ENCODE assay signal across 8 cellular contexts in the genomic region with DNA sequence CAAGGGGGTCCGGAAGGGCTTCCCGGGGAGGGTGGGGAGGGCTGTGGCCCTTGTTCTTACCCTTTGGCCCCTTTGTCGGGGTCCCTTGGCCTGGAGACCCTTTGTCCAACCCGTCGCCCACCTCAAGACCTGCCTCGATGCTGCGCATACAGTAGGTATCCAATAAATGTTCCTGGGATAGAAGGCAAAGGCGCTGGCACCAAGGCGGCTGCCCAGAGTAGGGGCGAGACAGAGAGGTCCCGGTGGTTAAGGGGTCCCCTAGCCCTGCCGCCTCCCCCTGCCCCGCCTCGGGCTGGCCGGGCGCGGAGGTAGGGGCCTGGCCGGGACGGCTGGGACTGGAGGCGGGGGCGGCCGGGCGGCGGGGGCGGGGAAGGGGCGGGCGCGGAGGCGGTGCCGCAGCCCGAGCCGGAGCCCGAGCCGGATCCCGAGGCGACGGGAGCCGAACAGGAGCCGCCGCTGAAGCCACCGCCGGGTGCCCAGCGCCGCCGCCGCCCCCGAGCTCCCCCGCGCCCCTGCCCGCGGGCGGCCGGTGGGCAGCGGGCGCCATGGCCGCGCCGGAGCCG. TPM values are rescaled to one million over a fixed set of nuclear protein-coding genes. Genes with fewer than 3 reads are reported as not detected.
DNase-seq lines count a peak whose midpoint lies in the region; ATAC-seq, FAIRE-seq and TF ChIP-seq lines count a peak whose summit lies in the region.

Gene NHERF2, plus strand, starts transcription at position 442 of the 563 bp plus-strand sequence. Its CDS starts 104 bp downstream, at position 546.

- dilution Hi-C loops in endothelial cell of umbilical vein (cut with MboI; ENCODE audit: extremely low pct_ligation_motif_present, low sequenced_read_pairs), result loop anchor here (25.0 kb wide), 1 partner anchor 136 kb away; the partner anchor contains the start of gene TRAF7

- 7 to 13% methylated on average over 25 to 59 of the region's 59 CpGs for WGBS in aorta, 2 donors

- H3K9ac ChIP-seq in SU-DHL-6 (ENCODE audit: low read length) (no peak within 1 kb of the TSS; the same call in 1 of the 2 replicates), endothelial cell of umbilical vein (replicated peaks; ENCODE audit: extremely low read depth, insufficient read depth, low read length) (peak within 1 kb of the TSS; percentile 44)

- H3K79me2 ChIP-seq in SU-DHL-6 (ENCODE audit: insufficient read depth, low read length), result no peaks in the 10 kb centered on the region
- peaks cover 15% of the 10 kb centered on the region for H3K79me2 ChIP-seq in endothelial cell of umbilical vein (ENCODE audit: control insufficient read depth, insufficient read depth, low read length)

- intact Hi-C loops in endothelial cell of umbilical vein (cut with micrococcal nuclease), result no loop called here
- intact Hi-C loops in aorta (cut with DNase I), result no loop called here

- H3K9me1 ChIP-seq in endothelial cell of umbilical vein (replicated peaks; ENCODE audit: control insufficient read depth, extremely low read depth, insufficient read depth, low read length), result no peaks in the 10 kb centered on the region

- CTCF ChIA-PET in endothelial cell of umbilical vein (lab: Charles Lee), result interaction anchor here (0.7 to 2.0 kb wide), 4 partner anchors 64 to 454 kb away, joined by 3 to 18 read pairs (median 4); no protein-coding TSS in a partner anchor

- H4K20me1 ChIP-seq in SU-DHL-6 (ENCODE audit: low read depth, low read length) (no peaks in the 10 kb centered on the region), endothelial cell of umbilical vein (replicated peaks; ENCODE audit: control insufficient read depth, extremely low read depth, insufficient read depth, low read length) (no peaks in the 10 kb centered on the region)

- H3K9me3 ChIP-seq in SU-DHL-6 (ENCODE audit: insufficient read depth, low read length), result no peaks in the 10 kb centered on the region
- H3K9me3 ChIP-seq in endothelial cell of umbilical vein (replicated peaks; ENCODE audit: control insufficient read depth, insufficient read depth, low read length), result no peaks in the 10 kb centered on the region
- H3K9me3 ChIP-seq in aorta (ENCODE audit: control insufficient read depth, low read length), result no peaks in the 10 kb centered on the region

- H3K36me3 ChIP-seq in SU-DHL-6 (ENCODE audit: low read length), result no peaks in the 10 kb centered on the region
- no peaks in the 10 kb centered on the region for H3K36me3 ChIP-seq in endothelial cell of umbilical vein (ENCODE audit: control insufficient read depth in 2 of 2, extremely low read depth in 1 of 2, insufficient read depth in 2 of 2, low read length in 2 of 2)
- H3K36me3 ChIP-seq in aorta (ENCODE audit: control insufficient read depth in 1 of 2, insufficient read depth in 2 of 2, low read length in 1 of 2), result no peaks in the 10 kb centered on the region

- H3F3A ChIP-seq in SU-DHL-6 (ENCODE audit: insufficient read depth), result no peaks in the 10 kb centered on the region

- H2AFZ ChIP-seq in SU-DHL-6 (ENCODE audit: low read depth, low read length, severe bottlenecking), result no peak within 1 kb of the TSS
- peak within 1 kb of the TSS; percentile 58 for H2AFZ ChIP-seq in endothelial cell of umbilical vein (ENCODE audit: low read depth, low read length)

- peak within 1 kb of the TSS; percentile 26 for H3K4me2 ChIP-seq in SU-DHL-6 (ENCODE audit: low read depth, low read length, poor library complexity, severe bottlenecking)
- peak within 1 kb of the TSS; percentile 16 for H3K4me2 ChIP-seq in endothelial cell of umbilical vein (ENCODE audit: insufficient read depth, low read length)

- TF ChIP-seq POLR2A in endothelial cell of umbilical vein (IDR thresholded peaks at IDR 0.05; ENCODE audit: low read depth, low read length), result peak; percentile 22

- no peak for FAIRE-seq in endothelial cell of umbilical vein (lab: Jason Lieb, UNC)

- no TSS peak for BruUV-seq in endothelial cell of umbilical vein (replicated peaks; lab: Mats Ljungman, UMichigan)

- DNase-seq in NCI-H82 (lab: John Stamatoyannopoulos, UW) (peak; percentile 42), NCI-H82 treated with DMSO at 0.1 percent for 48 hours (lab: John Stamatoyannopoulos, UW; ENCODE audit: unreplicated experiment) (no peak), endothelial cell of umbilical vein (ENCODE audit: low read depth, low spot score) (no peak), mucosa of gallbladder (ENCODE audit: low spot score) (no peak), aorta (no peak), foreskin melanocyte (no peak), KG1 (lab: John Stamatoyannopoulos, UW) (no peak)

- H3K27ac ChIP-seq in SU-DHL-6 (ENCODE audit: low read depth, low read length) (no peak within 1 kb of the TSS), endothelial cell of umbilical vein (ENCODE audit: insufficient read depth, low read depth, low read length) (no peak within 1 kb of the TSS), aorta (ENCODE audit: low read depth in 1 of 2, low read length in 2 of 2) (no peak within 1 kb of the TSS)

- H3K27me3 ChIP-seq in SU-DHL-6 (ENCODE audit: low read length), result no peaks in the 10 kb centered on the region
- no peaks in the 10 kb centered on the region for H3K27me3 ChIP-seq in endothelial cell of umbilical vein (ENCODE audit: control insufficient read depth in 2 of 2, insufficient read depth in 2 of 2, low read length in 2 of 2)
- no peaks in the 10 kb centered on the region for H3K27me3 ChIP-seq in aorta (ENCODE audit: control insufficient read depth in 1 of 2, insufficient read depth in 2 of 2, low read length in 1 of 2)

- TF ChIP-seq CTCF in SU-DHL-6 (IDR thresholded peaks at IDR 0.05; ENCODE audit: insufficient read depth, low read length, poor library complexity, severe bottlenecking) (no peak), endothelial cell of umbilical vein (IDR thresholded peaks at IDR 0.05; ENCODE audit: extremely low read depth in 1 of 2, insufficient read depth in 1 of 2, low read depth in 1 of 2, low read length in 2 of 2) (no peak)

- peaks cover 31% of the 10 kb centered on the region for H3K4me1 ChIP-seq in endothelial cell of umbilical vein (ENCODE audit: control insufficient read depth, extremely low read depth, insufficient read depth, low read length)
- H3K4me1 ChIP-seq in aorta (ENCODE audit: control insufficient read depth in 1 of 2, insufficient read depth in 2 of 2, low read length in 2 of 2), result no peaks in the 10 kb centered on the region

- no peak within 1 kb of the TSS for H3K4me3 ChIP-seq in SU-DHL-6 (ENCODE audit: insufficient read depth, low read length, poor library complexity, severe bottlenecking)
- H3K4me3 ChIP-seq in endothelial cell of umbilical vein (replicated peaks in 1 of 3; ENCODE audit: insufficient read depth in 1 of 3, low read depth in 1 of 3, low read length in 3 of 3), result peak within 1 kb of the TSS; percentile 2 to 54 (median 20)
- peak within 1 kb of the TSS; percentile 63 to 65 for H3K4me3 ChIP-seq in aorta (ENCODE audit: low read length in 2 of 2)

- POLR2A ChIA-PET in endothelial cell of umbilical vein (lab: Charles Lee), result interaction anchor here (1.5 kb wide), 1 partner anchor 129 kb away, joined by 6 read pairs; the partner anchor contains the start of gene TRAF7

- no peaks in the 10 kb centered on the region for H3K9me2 ChIP-seq in SU-DHL-6 (replicated peaks; ENCODE audit: insufficient read depth, low read length)

- ATAC-seq in aorta (ENCODE audit: low FRiP score), result no peak

TF ChIP-seq in endothelial cell of umbilical vein, 7 proteins besides CTCF, POLR2A, EP300 and RAD21:
- peak; percentile 20 for TF ChIP-seq POLR2AphosphoS5 (IDR thresholded peaks at IDR 0.05; ENCODE audit: insufficient read depth, low read depth, low read length)
- no peak for TF ChIP-seq JUN (IDR thresholded peaks at IDR 0.05; ENCODE audit: borderline replicate concordance, insufficient read depth, insufficient read length, low read depth)
TF ChIP-seq in endothelial cell of umbilical vein: peak in this region for 1.

RNA-seq across cellular contexts. Expression of gene NHERF2, which starts in this region (rescaled TPM):
- 71.2 and 77.7 TPM in 2 replicates for total RNA-seq in endothelial cell of umbilical vein
- 65.2 and 84.5 TPM in 2 replicates for polyA plus RNA-seq in endothelial cell of umbilical vein
- 58.9 and 90.9 TPM in 2 replicates for polyA plus RNA-seq in endothelial cell of umbilical vein (2011; cell fraction: cytosol; rRNA removed)
- 39.6 and 43.1 TPM in 2 replicates for polyA plus RNA-seq in endothelial cell of umbilical vein (2011; cell fraction: nucleus; rRNA removed)
- polyA plus RNA-seq in endothelial cell of umbilical vein (2012), result 52.8 and 76.0 TPM in 2 replicates
- 15.6 and 18.8 TPM in 2 replicates for polyA minus RNA-seq in endothelial cell of umbilical vein
- polyA minus RNA-seq in endothelial cell of umbilical vein (2011; cell fraction: cytosol; rRNA and poly(A)+ RNA removed), result 14.8 TPM
- polyA minus RNA-seq in endothelial cell of umbilical vein (2011; cell fraction: nucleus; rRNA and poly(A)+ RNA removed), result 5.5 and 15.8 TPM in 2 replicates
- total RNA-seq in mucosa of gallbladder, result 121 TPM
- total RNA-seq in aorta, result 100 to 1,000 TPM in 1 of 2 donors, 10 to 100 TPM in 1; 81.8 to 110 TPM
- polyA plus RNA-seq in aorta, result 100 to 1,000 TPM; 119 to 133 TPM
